Comparison of ENCODE assay signal across 21 cellular contexts in the genomic region with DNA sequence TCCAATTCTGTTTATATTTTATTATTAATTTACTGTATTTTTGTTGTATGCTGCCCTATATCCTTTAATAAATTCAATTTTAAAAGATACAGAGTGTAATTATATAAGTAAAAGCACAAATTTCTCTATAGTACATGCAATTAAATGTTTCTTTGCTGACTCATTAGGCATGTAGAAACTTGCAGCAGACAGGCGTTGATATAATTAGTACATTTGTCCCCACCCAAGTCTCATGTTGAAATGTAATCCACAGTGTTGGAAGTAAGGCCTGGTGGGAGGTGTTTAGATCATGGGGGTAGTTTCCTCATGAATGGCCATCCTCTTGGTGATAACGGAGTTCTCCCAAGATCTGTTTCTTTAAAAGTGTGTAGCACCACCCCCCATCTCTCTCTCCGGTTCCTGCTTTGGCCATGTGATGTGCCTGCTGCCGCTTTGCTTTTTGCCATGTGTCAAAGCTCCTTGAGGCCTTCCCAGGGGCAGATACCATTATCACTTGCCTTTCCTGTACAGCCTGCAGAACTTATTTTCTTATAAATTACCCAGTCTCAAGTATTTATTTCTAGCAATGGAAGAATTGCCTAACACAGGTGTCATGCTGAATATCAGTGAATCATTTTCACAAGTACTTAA.
DNase-seq lines count a peak whose midpoint lies in the region; ATAC-seq and TF ChIP-seq lines count a peak whose summit lies in the region.
"Had no signal": no experiment of that assay in that cellular context is flagged by ENCODE, and none has a peak within 500 bp of the region (broad histone marks: within the 10 kb centered on the region; RNA-seq: fewer than 3 reads in every experiment).

No MANE protein-coding gene starts in this region.

- H3K27ac ChIP-seq in mammary epithelial cell (ENCODE audit: insufficient read depth, low read depth, low read length) (no peak overlapping the region), foreskin keratinocyte (no peak overlapping the region)
- no peak overlapping the region for H3K27ac ChIP-seq in CD8-positive, alpha-beta memory T cell (ENCODE audit: low read depth, low read length)
- H3K27ac ChIP-seq: uterus had no signal

- H3K4me1 ChIP-seq in mammary epithelial cell (ENCODE audit: insufficient read depth, low read length) (peaks cover 7% of the 10 kb centered on the region), foreskin keratinocyte (peaks cover 7% of the 10 kb centered on the region)
- no peaks in the 10 kb centered on the region for H3K4me1 ChIP-seq in CD8-positive, alpha-beta memory T cell (ENCODE audit: insufficient read depth, low read length)
- H3K4me1 ChIP-seq: uterus had no signal

- in situ Hi-C loops in mammary epithelial cell (cut with MboI; ENCODE audit: low sequenced_read_pairs in 2 of 2) = no loop called here

- BruUV-seq in mammary epithelial cell (replicated peaks; lab: Mats Ljungman, UMichigan) = no TSS peak

- CTCF ChIA-PET in mammary epithelial cell (lab: Charles Lee; ENCODE audit: low non-redundant PET) = no interaction called here
- CTCF ChIA-PET in CD8-positive, alpha-beta memory T cell (lab: Charles Lee) = no interaction called here

- no peaks in the 10 kb centered on the region for H4K20me1 ChIP-seq in mammary epithelial cell (ENCODE audit: insufficient read depth, low read length)

- H3K27me3 Mint-ChIP-seq in CD8-positive, alpha-beta memory T cell = peaks cover 5 to 11% of the 10 kb centered on the region in 2 donors

- no peaks in the 10 kb centered on the region for H3K36me3 ChIP-seq in mammary epithelial cell (ENCODE audit: insufficient read depth, low read length)
- H3K36me3 ChIP-seq in CD8-positive, alpha-beta memory T cell (ENCODE audit: insufficient read depth, low read length) = no peaks in the 10 kb centered on the region
- H3K36me3 ChIP-seq: uterus had no signal

- no peak overlapping the region for H3K4me3 ChIP-seq in mammary epithelial cell (replicated peaks in 1 of 3; ENCODE audit: insufficient read depth in 1 of 3, low read depth in 2 of 3, low read length in 3 of 3)
- H3K4me3 ChIP-seq in CD8-positive, alpha-beta memory T cell (ENCODE audit: low read length) = no peak overlapping the region
- H3K4me3 ChIP-seq: uterus had no signal

- H3K4me2 ChIP-seq in mammary epithelial cell (ENCODE audit: insufficient read depth, low read depth, low read length) = no peak overlapping the region

- H3K9me3 ChIP-seq in mammary epithelial cell (replicated peaks; ENCODE audit: insufficient read depth, low read length) = peaks cover 2% of the 10 kb centered on the region
- H3K9me3 ChIP-seq in CD8-positive, alpha-beta memory T cell (ENCODE audit: low read length) = no peaks in the 10 kb centered on the region
- H3K9me3 ChIP-seq: uterus had no signal

- 35% methylated on average over 4 of the region's 4 CpGs for WGBS in mammary epithelial cell (ENCODE audit: low coverage, missing lambda C conversion rate)

- no peaks in the 10 kb centered on the region for H3K4me1 Mint-ChIP-seq in CD8-positive, alpha-beta memory T cell
- H3K4me1 Mint-ChIP-seq: activated CD4-positive, alpha-beta T cell treated with anti-CD3 and anti-CD28 coated beads, Interleukin-2, amount 10 ng/mL, durations not matched to agents 24 days and 14 days had no signal

- H3K9me3 Mint-ChIP-seq in CD8-positive, alpha-beta memory T cell = no peaks in the 10 kb centered on the region
- H3K9me3 Mint-ChIP-seq: activated CD4-positive, alpha-beta T cell treated with anti-CD3 and anti-CD28 coated beads, Interleukin-2, amount 10 ng/mL, durations not matched to agents 24 days and 14 days had no signal

- H3K27me3 ChIP-seq in mammary epithelial cell (ENCODE audit: insufficient read depth, low read length) (peaks cover 2% of the 10 kb centered on the region), foreskin keratinocyte (no peaks in the 10 kb centered on the region)
- no peaks in the 10 kb centered on the region for H3K27me3 ChIP-seq in CD8-positive, alpha-beta memory T cell (ENCODE audit: insufficient read depth, low read length, poor library complexity, severe bottlenecking)
- H3K27me3 ChIP-seq: uterus had no signal

- intact Hi-C loops in mammary epithelial cell (cut with micrococcal nuclease) = no loop called here

- H3K9ac ChIP-seq in mammary epithelial cell (ENCODE audit: insufficient read depth, low read length) = no peak overlapping the region

- H2AFZ ChIP-seq in mammary epithelial cell (ENCODE audit: low read depth, low read length) = no peak overlapping the region

- peak overlapping the region in 1 of 8 donors; percentile 21 for H3K27ac Mint-ChIP-seq in CD8-positive, alpha-beta memory T cell
- H3K27ac Mint-ChIP-seq: activated CD4-positive, alpha-beta T cell treated with anti-CD3 and anti-CD28 coated beads, Interleukin-2, amount 10 ng/mL, durations not matched to agents 24 days and 14 days had no signal

- peak; percentile 56 for ATAC-seq in foreskin keratinocyte
- no peak for ATAC-seq in GM18907 (IDR thresholded peaks at IDR 0.05; ENCODE audit: unreplicated experiment)

- H3K79me2 ChIP-seq in mammary epithelial cell (ENCODE audit: insufficient read depth, low read length) = no peaks in the 10 kb centered on the region

- peak; percentile 29 for DNase-seq in A172 (ENCODE audit: low spot score)
- DNase-seq in HT1080 (ENCODE audit: low read depth) = peak; percentile 6
- DNase-seq in mammary epithelial cell = peak; percentile 54
- DNase-seq in foreskin keratinocyte = peak; percentile 21 to 44
- no peak for DNase-seq in dermis blood vessel endothelial cell
- no peak for DNase-seq in NCI-H526 treated with DMSO at 0.1 percent for 48 hours (lab: John Stamatoyannopoulos, UW)
- DNase-seq in CD8-positive, alpha-beta memory T cell = no peak
- DNase-seq: activated CD4-positive, alpha-beta T cell treated with anti-CD3 and anti-CD28 coated beads, Interleukin-2, amount 10 ng/mL, durations not matched to agents 24 days and 14 days; activated CD8-positive, alpha-beta memory T cell treated with anti-CD3 and anti-CD28 coated beads, Interleukin-2, amount 50 U/mL, for 4 hours; effector CD8-positive, alpha-beta T cell; H7; hypothalamus; kidney; NCI-H2029; NCI-H510A; SHP77 treated with DMSO at 0.1 percent for 48 hours; small intestine; stimulated activated CD4-positive, alpha-beta T cell treated with anti-CD3 and anti-CD28 coated beads, Interleukin-4, amount 100 ng/mL, for 4 hours; uterus had no signal

- POLR2A ChIA-PET in CD8-positive, alpha-beta memory T cell (lab: Charles Lee) = no interaction called here

- H3K4me3 Mint-ChIP-seq in CD8-positive, alpha-beta memory T cell = no peak overlapping the region
- H3K4me3 Mint-ChIP-seq: activated CD4-positive, alpha-beta T cell treated with anti-CD3 and anti-CD28 coated beads, Interleukin-2, amount 10 ng/mL, durations not matched to agents 24 days and 14 days; nephron had no signal

- no peaks in the 10 kb centered on the region for H3K36me3 Mint-ChIP-seq in CD8-positive, alpha-beta memory T cell

- no peak for TF ChIP-seq CTCF in mammary epithelial cell (conservative IDR thresholded peaks at IDR 0.05 in 1 of 2, IDR thresholded peaks at IDR 0.05 in 1 of 2; ENCODE audit: extremely low read depth in 1 of 2, insufficient read depth in 1 of 2, low read depth in 1 of 2, low read length in 2 of 2)
- TF ChIP-seq CTCF in foreskin keratinocyte (conservative IDR thresholded peaks at IDR 0.05) = no peak

- dilution Hi-C loops in mammary epithelial cell (cut with HindIII; ENCODE audit: low sequenced_read_pairs) = no loop called here

Comparison
In these comparisons a context has a peak if more than half of its experiments do, and no peak if none do; other contexts are left out.
1. DNase-seq: peak in A172 (single experiment), HT1080 (single experiment), mammary epithelial cell (single experiment) and foreskin keratinocyte (2 of 2); none in dermis blood vessel endothelial cell (single experiment), NCI-H526 treated with DMSO at 0.1 percent for 48 hours (single experiment) and CD8-positive, alpha-beta memory T cell (0 of 5).